ENCODE assay signal across 1 cellular context in the genomic region with DNA sequence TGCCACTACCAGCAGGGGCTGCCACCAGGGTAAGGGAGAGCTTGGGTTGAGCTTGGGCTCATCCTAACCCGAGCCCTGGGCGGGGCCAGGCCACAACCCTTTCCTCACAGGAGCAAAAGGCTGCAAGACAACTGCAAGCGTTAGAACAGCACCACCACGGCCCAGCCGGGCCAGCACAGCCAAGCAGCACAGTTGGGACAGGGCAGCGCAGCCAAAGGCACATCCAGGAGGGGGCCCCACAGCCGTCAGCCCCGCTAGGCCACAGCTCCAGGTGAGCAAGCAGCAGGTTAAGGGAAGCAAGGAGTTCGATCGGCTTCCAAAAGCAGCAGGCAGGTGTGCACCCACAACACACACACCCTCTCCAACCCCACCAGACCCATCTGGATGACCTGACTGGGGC.
TF ChIP-seq lines count a peak whose summit lies in the region.

No MANE protein-coding gene starts in this region.

TF ChIP-seq in A549, 52 proteins besides CTCF, POLR2A, EP300 and RAD21 (continued from another document):
- TF ChIP-seq, protein P1, sequence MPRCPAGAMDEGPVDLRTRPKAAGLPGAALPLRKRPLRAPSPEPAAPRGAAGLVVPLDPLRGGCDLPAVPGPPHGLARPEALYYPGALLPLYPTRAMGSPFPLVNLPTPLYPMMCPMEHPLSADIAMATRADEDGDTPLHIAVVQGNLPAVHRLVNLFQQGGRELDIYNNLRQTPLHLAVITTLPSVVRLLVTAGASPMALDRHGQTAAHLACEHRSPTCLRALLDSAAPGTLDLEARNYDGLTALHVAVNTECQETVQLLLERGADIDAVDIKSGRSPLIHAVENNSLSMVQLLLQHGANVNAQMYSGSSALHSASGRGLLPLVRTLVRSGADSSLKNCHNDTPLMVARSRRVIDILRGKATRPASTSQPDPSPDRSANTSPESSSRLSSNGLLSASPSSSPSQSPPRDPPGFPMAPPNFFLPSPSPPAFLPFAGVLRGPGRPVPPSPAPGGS (IDR thresholded peaks at IDR 0.05): no peak
- TF ChIP-seq FOXS1 (CRISPR knock-in tag; IDR thresholded peaks at IDR 0.05) (no peak), ZC3H11A (IDR thresholded peaks at IDR 0.05) (no peak), NR3C1 (IDR thresholded peaks at IDR 0.05) (no peak), MYC (IDR thresholded peaks at IDR 0.05; ENCODE audit: borderline replicate concordance, low read length) (no peak), TP53 (CRISPR knock-in tag; IDR thresholded peaks at IDR 0.05) (no peak), EHMT2 (IDR thresholded peaks at IDR 0.05; ENCODE audit: low read depth) (no peak), KDM5A (IDR thresholded peaks at IDR 0.05) (no peak), JUN (IDR thresholded peaks at IDR 0.05) (no peak), HEYL (CRISPR knock-in tag; IDR thresholded peaks at IDR 0.05) (no peak), HOXB13 (CRISPR knock-in tag; IDR thresholded peaks at IDR 0.05; ENCODE audit: low read depth) (no peak), SMC3 (IDR thresholded peaks at IDR 0.05) (no peak), SREBF2 (IDR thresholded peaks at IDR 0.05) (no peak), GATA3 (IDR thresholded peaks at IDR 0.05; ENCODE audit: borderline replicate concordance) (no peak)
- TF ChIP-seq, protein P2, sequence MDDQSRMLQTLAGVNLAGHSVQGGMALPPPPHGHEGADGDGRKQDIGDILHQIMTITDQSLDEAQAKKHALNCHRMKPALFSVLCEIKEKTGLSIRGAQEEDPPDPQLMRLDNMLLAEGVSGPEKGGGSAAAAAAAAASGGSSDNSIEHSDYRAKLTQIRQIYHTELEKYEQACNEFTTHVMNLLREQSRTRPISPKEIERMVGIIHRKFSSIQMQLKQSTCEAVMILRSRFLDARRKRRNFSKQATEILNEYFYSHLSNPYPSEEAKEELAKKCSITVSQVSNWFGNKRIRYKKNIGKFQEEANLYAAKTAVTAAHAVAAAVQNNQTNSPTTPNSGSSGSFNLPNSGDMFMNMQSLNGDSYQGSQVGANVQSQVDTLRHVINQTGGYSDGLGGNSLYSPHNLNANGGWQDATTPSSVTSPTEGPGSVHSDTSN (IDR thresholded peaks at IDR 0.05): no peak
- TF ChIP-seq, protein P3, sequence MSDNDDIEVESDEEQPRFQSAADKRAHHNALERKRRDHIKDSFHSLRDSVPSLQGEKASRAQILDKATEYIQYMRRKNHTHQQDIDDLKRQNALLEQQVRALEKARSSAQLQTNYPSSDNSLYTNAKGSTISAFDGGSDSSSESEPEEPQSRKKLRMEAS (IDR thresholded peaks at IDR 0.05): no peak
